In the genomic region with DNA sequence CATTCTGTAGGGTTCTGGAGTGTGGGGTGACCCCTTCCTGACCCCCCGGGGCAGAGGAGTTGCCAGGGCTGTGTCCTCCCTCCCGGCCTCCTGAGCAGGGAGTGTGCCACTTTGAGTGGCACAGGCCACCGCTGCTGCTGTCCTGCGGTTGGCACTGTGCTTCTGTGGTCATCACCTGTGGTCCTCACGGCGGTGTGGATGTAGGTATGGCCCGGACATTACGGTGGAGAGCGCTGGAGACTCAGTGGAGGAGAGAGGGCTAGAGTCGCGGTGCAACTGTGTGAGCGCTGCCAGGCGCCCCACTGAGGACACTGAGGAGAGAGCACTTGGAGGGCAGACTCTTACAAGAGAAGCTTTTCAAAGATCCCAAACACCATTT, we compare ENCODE assay signal across 9 cellular contexts. TPM values are rescaled to one million over a fixed set of nuclear protein-coding genes. Genes with fewer than 3 reads are reported as not detected.
DNase-seq lines count a peak whose midpoint lies in the region; ATAC-seq and TF ChIP-seq lines count a peak whose summit lies in the region.
"Had no signal": no experiment of that assay in that cellular context is flagged by ENCODE, and none has a peak within 500 bp of the region (broad histone marks: within the 10 kb centered on the region; RNA-seq: fewer than 3 reads in every experiment).

No MANE protein-coding gene starts in this region.

- intact Hi-C loops in activated CD4-positive, alpha-beta T cell treated with anti-CD3 and anti-CD28 coated beads, Interleukin-2, amount 10 ng/mL, durations not matched to agents 24 days and 14 days (cut with micrococcal nuclease) = no loop called here
- intact Hi-C loops in ascending aorta (cut with DNase I) (no loop called here), lower lobe of right lung (cut with DNase I) (no loop called here)

- peaks cover 52% of the 10 kb centered on the region for H3K36me3 Mint-ChIP-seq in activated CD4-positive, alpha-beta T cell treated with anti-CD3 and anti-CD28 coated beads, Interleukin-2, amount 10 ng/mL, durations not matched to agents 24 days and 14 days (ENCODE audit: low read depth)

- H3K27ac ChIP-seq in ascending aorta (peak overlapping the region; percentile 72 to 75), lower lobe of right lung (peak overlapping the region; percentile 91), subcutaneous abdominal adipose tissue (ENCODE audit: low read depth, low read length) (peak overlapping the region; percentile 91)

- no peak for DNase-seq in activated CD4-positive, alpha-beta T cell treated with anti-CD3 and anti-CD28 coated beads, Interleukin-2, amount 10 ng/mL, durations not matched to agents 24 days and 14 days
- no peak for DNase-seq in activated CD4-positive, alpha-beta T cell treated with anti-CD3 and anti-CD28 coated beads for 4 hours
- no peak for DNase-seq in ascending aorta (ENCODE audit: low spot score in 2 of 2)
- DNase-seq in lower lobe of right lung = no peak
- DNase-seq: mammary epithelial cell had no signal

- H3K4me3 ChIP-seq in ascending aorta (no peak overlapping the region), lower lobe of right lung (peak overlapping the region; percentile 22), subcutaneous abdominal adipose tissue (ENCODE audit: low read depth in 1 of 5, low read length in 5 of 5) (peak overlapping the region in 1 of 5 donors; percentile 48)

- H3K36me3 ChIP-seq in ascending aorta = peaks cover 23 to 35% of the 10 kb centered on the region in 2 donors
- H3K36me3 ChIP-seq in lower lobe of right lung = peaks cover 49% of the 10 kb centered on the region
- H3K36me3 ChIP-seq in subcutaneous abdominal adipose tissue (ENCODE audit: control insufficient read depth in 5 of 5, insufficient read depth in 5 of 5, low read length in 5 of 5) = peaks cover 0 to 49% (median 25%) of the 10 kb centered on the region in 5 donors

- H3K27me3 ChIP-seq in ascending aorta (no peaks in the 10 kb centered on the region), lower lobe of right lung (ENCODE audit: low read depth) (no peaks in the 10 kb centered on the region), subcutaneous abdominal adipose tissue (ENCODE audit: control insufficient read depth in 5 of 5, insufficient read depth in 4 of 5, low read length in 5 of 5) (no peaks in the 10 kb centered on the region)

- H3K9me3 Mint-ChIP-seq in activated CD4-positive, alpha-beta T cell treated with anti-CD3 and anti-CD28 coated beads, Interleukin-2, amount 10 ng/mL, durations not matched to agents 24 days and 14 days = no peaks in the 10 kb centered on the region

- H3K27ac Mint-ChIP-seq in activated CD4-positive, alpha-beta T cell treated with anti-CD3 and anti-CD28 coated beads, Interleukin-2, amount 10 ng/mL, durations not matched to agents 24 days and 14 days = peak overlapping the region; percentile 84

- peaks cover 78% of the 10 kb centered on the region for H3K4me1 Mint-ChIP-seq in activated CD4-positive, alpha-beta T cell treated with anti-CD3 and anti-CD28 coated beads, Interleukin-2, amount 10 ng/mL, durations not matched to agents 24 days and 14 days

- H3K4me1 ChIP-seq in ascending aorta (no peaks in the 10 kb centered on the region), lower lobe of right lung (peaks cover 100% of the 10 kb centered on the region), subcutaneous abdominal adipose tissue (ENCODE audit: control insufficient read depth in 5 of 5, insufficient read depth in 5 of 5, low read length in 5 of 5) (peaks cover 23 to 89% (median 76%) of the 10 kb centered on the region in 5 donors)

- ATAC-seq in lower lobe of right lung (no peak), HG02763 (IDR thresholded peaks at IDR 0.05; ENCODE audit: unreplicated experiment) (no peak), SK-N-SH treated with all-trans-retinoic acid at 6 μM for 48 hours (no peak), HG03108 (IDR thresholded peaks at IDR 0.05; ENCODE audit: unreplicated experiment) (no peak)

- H3K4me3 Mint-ChIP-seq in activated CD4-positive, alpha-beta T cell treated with anti-CD3 and anti-CD28 coated beads, Interleukin-2, amount 10 ng/mL, durations not matched to agents 24 days and 14 days = peak overlapping the region; percentile 85

- H3K9me3 ChIP-seq in ascending aorta = no peaks in the 10 kb centered on the region
- H3K9me3 ChIP-seq in lower lobe of right lung = no peaks in the 10 kb centered on the region
- no peaks in the 10 kb centered on the region for H3K9me3 ChIP-seq in subcutaneous abdominal adipose tissue (ENCODE audit: control insufficient read depth in 5 of 5, low read length in 5 of 5)

- H3K9ac ChIP-seq in subcutaneous abdominal adipose tissue (ENCODE audit: low read length in 5 of 5) = peak overlapping the region in 3 of 5 donors; percentile 12 to 76 (median 31)

- no peak for TF ChIP-seq CTCF in ascending aorta (IDR thresholded peaks at IDR 0.05)
- TF ChIP-seq CTCF in lower lobe of right lung (IDR thresholded peaks at IDR 0.05) = no peak

- no peaks in the 10 kb centered on the region for H3K27me3 Mint-ChIP-seq in activated CD4-positive, alpha-beta T cell treated with anti-CD3 and anti-CD28 coated beads, Interleukin-2, amount 10 ng/mL, durations not matched to agents 24 days and 14 days

TF ChIP-seq in SK-N-SH treated with all-trans-retinoic acid at 6 μM for 48 hours, 23 proteins besides CTCF, POLR2A, EP300 and RAD21:
- TF ChIP-seq CREB5 (CRISPR knock-in tag; IDR thresholded peaks at IDR 0.05; ENCODE audit: low read depth) (no peak), PPARA (CRISPR knock-in tag; IDR thresholded peaks at IDR 0.05; ENCODE audit: borderline replicate concordance) (no peak), CSDC2 (CRISPR knock-in tag; IDR thresholded peaks at IDR 0.05) (no peak)
TF ChIP-seq in SK-N-SH treated with all-trans-retinoic acid at 6 μM for 48 hours: peak in this region for 0.

RNA-seq across cellular contexts. Expression of gene PGS1, which starts 39.1 kb away (rescaled TPM):
- 65.6 and 67.8 TPM in 2 replicates for total RNA-seq in activated CD4-positive, alpha-beta T cell treated with anti-CD3 and anti-CD28 coated beads, Interleukin-2, amount 10 ng/mL, durations not matched to agents 24 days and 14 days
- total RNA-seq in ascending aorta = 41.8 TPM
- total RNA-seq in lower lobe of right lung = 90.9 TPM

RNA-seq across cellular contexts. Expression of gene SOCS3, which starts 57.6 kb away (rescaled TPM):
- 78.3 and 81.5 TPM in 2 replicates for total RNA-seq in activated CD4-positive, alpha-beta T cell treated with anti-CD3 and anti-CD28 coated beads, Interleukin-2, amount 10 ng/mL, durations not matched to agents 24 days and 14 days
- total RNA-seq in ascending aorta (620 TPM), lower lobe of right lung (69.5 TPM)
